Comparison of ENCODE assay signal across 21 cellular contexts in genomic region chr2:69167469-69167822, GRCh38.
DNase-seq lines count a peak whose midpoint lies in the region; ATAC-seq, FAIRE-seq and TF ChIP-seq lines count a peak whose summit lies in the region.
"Had no signal": no experiment of that assay in that cellular context is flagged by ENCODE, and none has a peak within 500 bp of the region (broad histone marks: within the 10 kb centered on the region; RNA-seq: fewer than 3 reads in every experiment).

No MANE protein-coding gene starts in this region.

- H2BK12ac ChIP-seq in mesenchymal stem cell (ENCODE audit: low read length in 2 of 2): peak overlapping the region; percentile 91 to 99

- H4K91ac ChIP-seq in mesenchymal stem cell (ENCODE audit: low read length): peak overlapping the region; percentile 83

- H3K27me3 ChIP-seq in esophagus squamous epithelium (no peaks in the 10 kb centered on the region), mesenchymal stem cell (ENCODE audit: control insufficient read depth in 1 of 2, insufficient read depth in 1 of 2, low read length in 2 of 2) (no peaks in the 10 kb centered on the region), thyroid gland (no peaks in the 10 kb centered on the region)
- H3K27me3 ChIP-seq: MG63, Peyer's patch, SJSA1 had no signal

- H2AK5ac ChIP-seq in mesenchymal stem cell (ENCODE audit: low read length, severe bottlenecking): no peak overlapping the region

- H2AFZ ChIP-seq in mesenchymal stem cell (ENCODE audit: low read depth, low read length): no peak overlapping the region

- intact Hi-C loops in esophagus squamous epithelium (cut with DNase I): no loop called here
- intact Hi-C loops in thyroid gland (cut with DNase I): loop anchor here (10.0 kb wide), 1 partner anchor 137 kb away; no protein-coding TSS in a partner anchor

- no peak for FAIRE-seq in H54 (lab: Jason Lieb, UNC)
- FAIRE-seq: G401.6, GM12892, K562 had no signal

- no peak overlapping the region for H2BK5ac ChIP-seq in mesenchymal stem cell (ENCODE audit: low read depth, low read length, poor library complexity, severe bottlenecking)

- no peaks in the 10 kb centered on the region for H3K36me3 ChIP-seq in esophagus squamous epithelium
- peaks cover 16 to 17% of the 10 kb centered on the region in 2 experiments for H3K36me3 ChIP-seq in mesenchymal stem cell (ENCODE audit: control insufficient read depth in 1 of 2, insufficient read depth in 2 of 2, low read depth in 1 of 2, low read length in 2 of 2)
- no peaks in the 10 kb centered on the region for H3K36me3 ChIP-seq in thyroid gland
- H3K36me3 ChIP-seq: Peyer's patch had no signal

- no peak overlapping the region for H3K9ac ChIP-seq in mesenchymal stem cell (ENCODE audit: low read length)

- H3K9me3 ChIP-seq in esophagus squamous epithelium (no peaks in the 10 kb centered on the region), mesenchymal stem cell (ENCODE audit: control insufficient read depth, low read length) (no peaks in the 10 kb centered on the region), thyroid gland (no peaks in the 10 kb centered on the region)
- H3K9me3 ChIP-seq: MG63, Peyer's patch, SJSA1 had no signal

- DNase-seq in NB4 (ENCODE audit: low read depth) (peak; percentile 65), esophagus squamous epithelium (lab: John Stamatoyannopoulos, UW) (no peak), mesenchymal stem cell (no peak), thyroid gland (no peak), H54 (ENCODE audit: insufficient read length, low spot score) (no peak), AG08395 (ENCODE audit: low spot score) (no peak)
- DNase-seq: CD8-positive, alpha-beta memory T cell; MG63; NCI-H1092 treated with DMSO at 0.1 percent for 48 hours; NCI-H2029; NCI-H226; NCI-H524; NCI-H774; NK-92 treated with Interleukin-12 subunit alpha and Interleukin-12 subunit beta, amount 100 ng/mL, for 24 hours; Peyer's patch had no signal

- WGBS in esophagus squamous epithelium, 2 donors: 44 to 68% methylated on average over 3 to 4 of the region's 4 CpGs
- WGBS in mesenchymal stem cell: 94% methylated on average over 3 of the region's 4 CpGs
- 61 to 81% methylated on average over 4 of the region's 4 CpGs for WGBS in thyroid gland, 2 donors

- peak overlapping the region; percentile 71 to 94 for H3K18ac ChIP-seq in mesenchymal stem cell (ENCODE audit: low read depth in 1 of 2, low read length in 2 of 2)

- H3K4ac ChIP-seq in mesenchymal stem cell (ENCODE audit: low read depth in 1 of 2, low read length in 2 of 2): peak overlapping the region; percentile 74 to 83

- peak overlapping the region in 3 of 4 donors; percentile 1 to 11 (median 2) for H3K27ac ChIP-seq in esophagus squamous epithelium
- H3K27ac ChIP-seq in mesenchymal stem cell (ENCODE audit: low read length, poor library complexity, severe bottlenecking): no peak overlapping the region
- peak overlapping the region; percentile 26 to 70 (median 65) for H3K27ac ChIP-seq in thyroid gland
- H3K27ac ChIP-seq: C4-2B, Peyer's patch, SJSA1 had no signal

- TF ChIP-seq CTCF in NB4 (IDR thresholded peaks at IDR 0.05; ENCODE audit: low read depth, low read length): no peak
- TF ChIP-seq CTCF in esophagus squamous epithelium (IDR thresholded peaks at IDR 0.05): no peak
- TF ChIP-seq CTCF in thyroid gland (IDR thresholded peaks at IDR 0.05): no peak

- H3K4me2 ChIP-seq in mesenchymal stem cell (ENCODE audit: low read length, poor library complexity, severe bottlenecking): no peak overlapping the region

- no peak overlapping the region for H3K23ac ChIP-seq in mesenchymal stem cell (ENCODE audit: low read length in 2 of 2)

- H2BK15ac ChIP-seq in mesenchymal stem cell (ENCODE audit: low read depth, poor library complexity, severe bottlenecking): no peak overlapping the region

- peak overlapping the region; percentile 67 for H4K8ac ChIP-seq in mesenchymal stem cell (ENCODE audit: low read length)

- no peak overlapping the region for H3K4me3 ChIP-seq in NB4 (ENCODE audit: low read depth, low read length)
- H3K4me3 ChIP-seq in esophagus squamous epithelium: no peak overlapping the region
- H3K4me3 ChIP-seq in mesenchymal stem cell (ENCODE audit: insufficient read depth in 1 of 2, low read depth in 1 of 2, low read length in 2 of 2): no peak overlapping the region
- H3K4me3 ChIP-seq in thyroid gland (replicated peaks in 1 of 3): no peak overlapping the region
- H3K4me3 ChIP-seq: K562, MG63, Peyer's patch, SJSA1 had no signal

- peak overlapping the region in 1 of 2 experiments; percentile 19 for H3K14ac ChIP-seq in mesenchymal stem cell (ENCODE audit: low read length in 2 of 2)

- H3K79me1 ChIP-seq in mesenchymal stem cell (replicated peaks; ENCODE audit: low read length, poor library complexity, severe bottlenecking): peaks cover 6% of the 10 kb centered on the region

- no peak for ATAC-seq in GM19351 (IDR thresholded peaks at IDR 0.05; ENCODE audit: unreplicated experiment)
- ATAC-seq: K562 had no signal

- H3K4me1 ChIP-seq in esophagus squamous epithelium: peaks cover 28 to 87% (median 42%) of the 10 kb centered on the region in 3 donors
- H3K4me1 ChIP-seq in mesenchymal stem cell (ENCODE audit: control insufficient read depth, insufficient read depth, low read depth, low read length): peaks cover 11% of the 10 kb centered on the region
- H3K4me1 ChIP-seq in thyroid gland: peaks cover 60 to 96% of the 10 kb centered on the region in 2 donors

- no peak for TF ChIP-seq POLR2A in NB4 (IDR thresholded peaks at IDR 0.05; ENCODE audit: extremely low read depth, insufficient read length)
- no peak for TF ChIP-seq POLR2A in esophagus squamous epithelium (IDR thresholded peaks at IDR 0.05)
- no peak for TF ChIP-seq POLR2A in thyroid gland (IDR thresholded peaks at IDR 0.05)
- no peak for TF ChIP-seq POLR2A in H54 (IDR thresholded peaks at IDR 0.05; ENCODE audit: low read depth, low read length)

- H2BK120ac ChIP-seq in mesenchymal stem cell (ENCODE audit: low read depth, low read length): peak overlapping the region; percentile 58
